In the genomic region with DNA sequence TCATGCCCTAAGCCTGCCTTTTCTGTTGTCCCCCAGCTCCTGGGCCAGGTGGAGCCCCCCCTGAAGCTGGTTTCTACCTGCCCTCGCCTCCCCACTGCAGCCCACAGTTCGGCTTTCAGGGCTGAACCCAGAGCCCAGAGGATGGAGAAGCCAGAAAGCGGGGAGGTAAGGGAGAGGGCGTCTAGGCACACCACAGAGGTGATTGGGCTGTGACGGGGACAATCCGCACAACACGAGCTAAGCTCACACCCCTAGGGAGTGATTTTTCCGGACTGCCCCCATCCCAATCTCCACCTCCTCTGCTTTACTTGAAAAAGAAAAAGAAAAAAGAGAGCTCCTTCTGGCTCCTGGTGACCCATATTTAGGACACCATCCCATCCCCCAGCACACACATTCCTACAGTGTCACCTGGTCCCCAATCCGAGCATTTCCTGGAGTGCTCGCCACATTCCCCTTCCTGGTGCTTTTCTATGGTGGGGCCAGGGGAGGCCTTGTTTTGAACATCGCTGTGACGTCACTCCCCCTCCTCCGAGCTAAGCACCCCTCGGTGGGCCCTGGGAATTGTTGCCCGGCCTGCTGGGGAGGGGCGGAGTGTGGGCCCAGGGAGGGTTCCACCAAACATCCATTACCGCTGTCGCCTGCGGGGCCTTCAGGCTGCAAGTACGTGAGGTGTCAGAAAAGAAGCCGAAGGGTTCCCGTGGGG, we compare ENCODE assay signal across 1 cellular context.
TF ChIP-seq lines count a peak whose summit lies in the region.

No MANE protein-coding gene starts in this region.

TF ChIP-seq in HEK293, 187 proteins besides CTCF, POLR2A, EP300 and RAD21 (continued from another document):
- TF ChIP-seq ZNF645 (tag by site-specific recombination; IDR thresholded peaks at IDR 0.05) (no peak), ZBTB20 (tag by site-specific recombination; IDR thresholded peaks at IDR 0.05) (no peak), ZNF311 (tag by site-specific recombination; IDR thresholded peaks at IDR 0.05; ENCODE audit: borderline replicate concordance) (no peak), ZNF629 (tag by site-specific recombination; IDR thresholded peaks at IDR 0.05) (peak; percentile 31), ZFP69B (tag by site-specific recombination; IDR thresholded peaks at IDR 0.05) (peak; percentile 81), MZF1 (tag by site-specific recombination; IDR thresholded peaks at IDR 0.05; ENCODE audit: borderline replicate concordance) (peak; percentile 16; the same call in 1 of the 2 replicates), ZBTB48 (tag by site-specific recombination; IDR thresholded peaks at IDR 0.05) (0 out of 2 replicates have a peak, but pooled peaks have one; percentile 22), ATF2 (tag by site-specific recombination; IDR thresholded peaks at IDR 0.05; ENCODE audit: low read depth) (peak; percentile 72)
- TF ChIP-seq, protein P1, sequence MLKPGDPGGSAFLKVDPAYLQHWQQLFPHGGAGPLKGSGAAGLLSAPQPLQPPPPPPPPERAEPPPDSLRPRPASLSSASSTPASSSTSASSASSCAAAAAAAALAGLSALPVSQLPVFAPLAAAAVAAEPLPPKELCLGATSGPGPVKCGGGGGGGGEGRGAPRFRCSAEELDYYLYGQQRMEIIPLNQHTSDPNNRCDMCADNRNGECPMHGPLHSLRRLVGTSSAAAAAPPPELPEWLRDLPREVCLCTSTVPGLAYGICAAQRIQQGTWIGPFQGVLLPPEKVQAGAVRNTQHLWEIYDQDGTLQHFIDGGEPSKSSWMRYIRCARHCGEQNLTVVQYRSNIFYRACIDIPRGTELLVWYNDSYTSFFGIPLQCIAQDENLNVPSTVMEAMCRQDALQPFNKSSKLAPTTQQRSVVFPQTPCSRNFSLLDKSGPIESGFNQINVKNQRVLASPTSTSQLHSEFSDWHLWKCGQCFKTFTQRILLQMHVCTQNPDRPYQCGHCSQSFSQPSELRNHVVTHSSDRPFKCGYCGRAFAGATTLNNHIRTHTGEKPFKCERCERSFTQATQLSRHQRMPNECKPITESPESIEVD (tag by site-specific recombination; IDR thresholded peaks at IDR 0.05), result no peak
